ENCODE assay signal across 1 cellular context in the genomic region with DNA sequence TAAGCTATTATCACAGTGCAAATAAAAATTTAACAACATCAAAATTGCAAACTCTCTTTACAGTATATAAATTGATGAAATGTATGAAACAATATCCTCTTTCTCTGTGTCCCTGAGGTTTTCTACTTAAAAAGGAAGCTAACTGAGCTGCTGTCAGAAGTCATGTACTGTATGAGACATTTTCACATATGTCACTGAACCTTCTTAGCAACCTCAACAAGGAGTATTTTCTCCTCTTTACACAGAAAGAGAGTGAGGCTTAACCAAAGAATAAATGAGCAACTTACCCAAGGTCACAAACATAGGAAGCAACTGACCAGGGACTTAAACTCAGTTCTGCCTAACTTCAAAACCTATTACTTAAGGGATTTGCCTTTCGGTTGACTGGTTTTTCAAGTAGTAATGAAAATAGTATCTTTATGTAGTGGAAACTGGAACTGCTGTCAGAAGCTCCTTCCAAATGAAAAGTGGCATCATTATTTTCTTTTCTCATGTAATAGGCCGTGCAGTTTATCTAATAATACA.
TF ChIP-seq lines count a peak whose summit lies in the region.

No MANE protein-coding gene starts in this region.

TF ChIP-seq in GM12878, 131 proteins besides CTCF, POLR2A, EP300 and RAD21 (continued from another document):
- TF ChIP-seq IRF3 (IDR thresholded peaks at IDR 0.05): no peak
